In genomic region chr10:106978746-106979145, GRCh38 we compare ENCODE assay signal across 1 cellular context.
TF ChIP-seq lines count a peak whose summit lies in the region.

No MANE protein-coding gene starts in this region.

TF ChIP-seq in K562, 482 proteins besides CTCF, POLR2A, EP300 and RAD21 (continued from another document):
- TF ChIP-seq ZBTB40 (IDR thresholded peaks at IDR 0.05) (peak; percentile 53; the same call in 1 of the 2 replicates), ZBTB40 (CRISPR knock-in tag; IDR thresholded peaks at IDR 0.05) (no peak)
